In the genomic region with DNA sequence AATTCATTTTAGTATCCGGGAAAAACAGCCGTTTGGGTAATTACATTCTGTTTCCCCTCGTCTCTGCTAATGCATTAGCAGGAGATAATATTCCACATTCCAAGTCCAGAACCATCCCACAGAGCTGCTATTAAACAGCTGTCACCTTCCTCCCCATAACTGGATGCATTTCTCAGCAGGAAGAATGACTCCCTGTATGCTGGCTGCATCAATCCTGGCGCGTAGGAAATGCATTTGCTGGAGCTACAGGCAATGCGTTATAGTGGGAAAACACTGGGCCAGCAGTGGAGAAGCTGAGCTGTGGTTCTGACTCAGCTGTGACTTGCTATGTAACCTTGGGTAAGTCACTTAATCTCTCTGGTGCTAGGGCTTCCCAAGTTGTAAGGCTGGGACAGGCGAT, we compare ENCODE assay signal across 12 cellular contexts.
"Had no signal": no experiment of that assay in that cellular context is flagged by ENCODE, and none has a peak within 500 bp of the region (broad histone marks: within the 10 kb centered on the region; RNA-seq: fewer than 3 reads in every experiment).

No MANE protein-coding gene starts in this region.

- DNase-seq: activated CD4-positive, alpha-beta T cell treated with anti-CD3 and anti-CD28 coated beads, Interleukin-2, amount 50 U/mL, for 4 hours; activated CD4-positive, CD25-positive, alpha-beta regulatory T cell treated with anti-CD3 and anti-CD28 coated beads, Interleukin-2, amount 50 U/mL, for 72 hours; activated naive CD4-positive, alpha-beta T cell treated with anti-CD3 and anti-CD28 coated beads, Interleukin-2, amount 50 U/mL, for 16 hours; activated T-cell treated with anti-CD3 and anti-CD28 coated beads, Interleukin-2, amount 50 U/mL, for 1 hour; amniotic stem cell; hypothalamus; lower lobe of right lung; naive thymus-derived CD4-positive, alpha-beta T cell; small intestine; stomach; uterus had no signal

- H3K27ac ChIP-seq: dorsolateral prefrontal cortex, lower lobe of right lung, stomach, uterus had no signal

- H3K4me1 ChIP-seq: lower lobe of right lung, stomach, uterus had no signal

- ATAC-seq: lower lobe of right lung; naive thymus-derived CD4-positive, alpha-beta T cell had no signal

- H3K27me3 ChIP-seq: stomach, uterus had no signal

- H3K4me3 ChIP-seq: dorsolateral prefrontal cortex, lower lobe of right lung, stomach, uterus had no signal

- H3K36me3 ChIP-seq: lower lobe of right lung, stomach, uterus had no signal

- H3K9me3 ChIP-seq: lower lobe of right lung, stomach, uterus had no signal

- FAIRE-seq: small intestine had no signal
